Comparison of ENCODE assay signal across 10 cellular contexts in the genomic region with DNA sequence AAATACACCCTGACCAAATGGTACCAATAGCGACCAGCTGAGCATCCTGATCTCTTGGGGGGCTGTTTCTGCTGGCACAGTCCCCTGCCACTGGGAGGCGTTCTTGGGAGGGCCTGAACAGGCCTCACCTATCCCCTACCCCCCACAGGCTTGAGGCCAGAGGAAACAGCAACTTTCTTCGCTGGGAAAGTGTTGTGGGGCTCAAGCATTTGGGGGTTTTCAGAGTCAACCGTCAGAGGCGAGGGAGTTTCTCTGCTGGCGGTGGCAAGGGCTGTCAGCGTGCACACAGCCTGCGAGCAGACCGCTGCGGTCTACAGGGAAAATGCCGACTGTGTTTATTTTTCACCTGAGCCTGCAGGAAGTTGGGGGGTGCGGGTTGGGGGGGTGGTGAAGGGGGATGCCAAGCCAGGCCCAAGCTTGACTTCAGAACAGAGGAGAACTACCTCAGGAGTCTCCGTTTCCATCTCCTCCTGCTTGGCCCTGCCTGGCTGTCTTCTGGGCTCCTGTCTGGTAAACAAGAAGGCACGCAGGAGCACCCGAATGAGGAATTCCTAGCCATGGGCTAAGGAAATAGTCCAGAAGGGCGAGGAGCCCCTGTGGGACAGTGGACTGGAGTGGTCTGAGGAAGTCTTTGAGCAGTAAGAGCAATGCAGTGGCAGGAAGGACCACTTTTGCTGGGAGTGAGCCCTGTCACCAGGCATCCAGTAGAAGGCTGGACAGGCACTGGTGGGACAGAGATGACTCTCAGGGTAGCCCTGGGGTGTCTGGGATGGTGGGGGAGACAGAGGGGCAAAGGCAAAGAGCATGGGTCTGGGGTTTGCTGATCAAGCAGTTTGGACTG. TPM values are rescaled to one million over a fixed set of nuclear protein-coding genes. Genes with fewer than 3 reads are reported as not detected.
A peak's percentile ranks its signal among the peaks of the same experiment; 100 is the strongest.
DNase-seq lines count a peak whose midpoint lies in the region; TF ChIP-seq lines count a peak whose summit lies in the region.
"Had no signal": no experiment of that assay in that cellular context is flagged by ENCODE, and none has a peak within 500 bp of the region (broad histone marks: within the 10 kb centered on the region; RNA-seq: fewer than 3 reads in every experiment).

No MANE protein-coding gene starts in this region.

- H3K27me3 ChIP-seq in KMS-11 (ENCODE audit: insufficient read depth, low read depth) (no peaks in the 10 kb centered on the region), hepatocyte (no peaks in the 10 kb centered on the region)
- H3K27me3 ChIP-seq: left lung had no signal

- H3K36me3 ChIP-seq in KMS-11 (ENCODE audit: insufficient read depth), result no peaks in the 10 kb centered on the region
- no peaks in the 10 kb centered on the region for H3K36me3 ChIP-seq in hepatocyte (replicated peaks; ENCODE audit: insufficient read depth, low read depth)

- no peak overlapping the region for H2AFZ ChIP-seq in KMS-11 (ENCODE audit: low read depth)
- no peak overlapping the region for H2AFZ ChIP-seq in hepatocyte

- H3K27ac ChIP-seq in KMS-11 (peak overlapping the region; percentile 47), hepatocyte (no peak overlapping the region)
- H3K27ac ChIP-seq: 22Rv1 had no signal

- no peaks in the 10 kb centered on the region for H3K9me2 ChIP-seq in hepatocyte (replicated peaks; ENCODE audit: insufficient read depth)

- H3K4me1 ChIP-seq in KMS-11 (ENCODE audit: low read depth, poor library complexity, severe bottlenecking) (peaks cover 30% of the 10 kb centered on the region), hepatocyte (ENCODE audit: insufficient read depth) (no peaks in the 10 kb centered on the region)

- H4K20me1 ChIP-seq in KMS-11 (ENCODE audit: insufficient read depth) (peaks cover 26% of the 10 kb centered on the region), hepatocyte (ENCODE audit: insufficient read depth, poor library complexity, severe bottlenecking) (peaks cover 2% of the 10 kb centered on the region)

- WGBS in hepatocyte (ENCODE audit: low lambda C conversion rate, missing lambda C conversion rate), result 87% methylated on average over 16 of the region's 16 CpGs

- no peaks in the 10 kb centered on the region for H3K9me3 ChIP-seq in hepatocyte (ENCODE audit: low read depth)
- H3K9me3 ChIP-seq: left lung had no signal

- no peak overlapping the region for H3K4me3 ChIP-seq in KMS-11 (IDR thresholded peaks at IDR 0.05; ENCODE audit: insufficient read depth, low read depth, low read length)
- H3K4me3 ChIP-seq in hepatocyte, result no peak overlapping the region
- H3K4me3 ChIP-seq: left lung had no signal

- peak overlapping the region; percentile 67 for H3K4me2 ChIP-seq in KMS-11
- no peak overlapping the region for H3K4me2 ChIP-seq in hepatocyte

- H3K79me2 ChIP-seq in KMS-11 (ENCODE audit: insufficient read depth, low read depth) (no peaks in the 10 kb centered on the region), hepatocyte (peaks cover 2% of the 10 kb centered on the region)

- TF ChIP-seq CTCF in KMS-11 (conservative IDR thresholded peaks at IDR 0.05; ENCODE audit: low read depth, low read length) (peak; percentile 47), hepatocyte (IDR thresholded peaks at IDR 0.05; ENCODE audit: poor library complexity) (no peak)

- peak overlapping the region; percentile 12; the same call in 1 of the 2 replicates for H3K9ac ChIP-seq in KMS-11

- DNase-seq in NK-92 (lab: John Stamatoyannopoulos, UW; ENCODE audit: unreplicated experiment) (peak; percentile 48), DMS 273 (lab: John Stamatoyannopoulos, UW; ENCODE audit: unreplicated experiment) (no peak), hepatocyte (ENCODE audit: low spot score) (no peak), NCI-H82 treated with DMSO at 0.1 percent for 48 hours (lab: John Stamatoyannopoulos, UW; ENCODE audit: unreplicated experiment) (no peak)
- no peak for DNase-seq in NK-92 treated with Interleukin-12 subunit alpha and Interleukin-12 subunit beta, amount 100 ng/mL, for 24 hours (lab: John Stamatoyannopoulos, UW)
- DNase-seq in activated naive CD4-positive, alpha-beta T cell treated with Interleukin-2 at 50 U/mL for 16 hours, result peak; percentile 75
- peak; percentile 72 for DNase-seq in stimulated activated CD4-positive, alpha-beta T cell treated with anti-CD3 and anti-CD28 coated beads, Interleukin-1b, Interleukin-23, amount 100 ng/mL, for 48 hours

RNA-seq across cellular contexts. Expression of a gene that starts 18.1 kb away (rescaled TPM):
- 5.1 and 7.5 TPM in 2 replicates for total RNA-seq in hepatocyte
- 5.7 and 8.1 TPM in 2 replicates for polyA plus RNA-seq in hepatocyte

RNA-seq across cellular contexts. Expression of a gene that starts 44.2 kb away (rescaled TPM):
- 500 and 543 TPM in 2 replicates for total RNA-seq in hepatocyte
- 719 and 723 TPM in 2 replicates for polyA plus RNA-seq in hepatocyte

Comparison
In these comparisons a context has a peak if more than half of its experiments do, and no peak if none do; other contexts are left out.
1. DNase-seq: peak in NK-92 (single experiment), activated naive CD4-positive, alpha-beta T cell treated with Interleukin-2 at 50 U/mL for 16 hours (single experiment) and stimulated activated CD4-positive, alpha-beta T cell treated with anti-CD3 and anti-CD28 coated beads, Interleukin-1b, Interleukin-23, amount 100 ng/mL, for 48 hours (single experiment); none in NK-92 treated with Interleukin-12 subunit alpha and Interleukin-12 subunit beta, amount 100 ng/mL, for 24 hours (single experiment), DMS 273 (single experiment), hepatocyte (single experiment) and NCI-H82 treated with DMSO at 0.1 percent for 48 hours (single experiment).